Comparison of ENCODE assay signal across 11 cellular contexts in genomic region chr2:53784431-53784830, GRCh38. TPM values are rescaled to one million over a fixed set of nuclear protein-coding genes. Genes with fewer than 3 reads are reported as not detected.
DNase-seq lines count a peak whose midpoint lies in the region; ATAC-seq and TF ChIP-seq lines count a peak whose summit lies in the region.
"Had no signal": no experiment of that assay in that cellular context is flagged by ENCODE, and none has a peak within 500 bp of the region (broad histone marks: within the 10 kb centered on the region; RNA-seq: fewer than 3 reads in every experiment).

No MANE protein-coding gene starts in this region.

- ATAC-seq in HG03139 (IDR thresholded peaks at IDR 0.05; ENCODE audit: unreplicated experiment), result no peak
- ATAC-seq: heart left ventricle had no signal

- in situ Hi-C loops in mammary epithelial cell (cut with MboI; ENCODE audit: low sequenced_read_pairs in 2 of 2), result no loop called here

- H3K9ac ChIP-seq in KMS-11 (no peak overlapping the region; the same call in 1 of the 2 replicates), mammary epithelial cell (ENCODE audit: insufficient read depth, low read length) (no peak overlapping the region), neural cell (ENCODE audit: low read length) (no peak overlapping the region)

- no peaks in the 10 kb centered on the region for H3K9me2 ChIP-seq in neural cell (ENCODE audit: insufficient read depth, low read length)

- intact Hi-C loops in mammary epithelial cell (cut with micrococcal nuclease), result loop anchor here (10.0 kb wide), 2 partner anchors 260 to 300 kb away; no protein-coding TSS in a partner anchor

- BruUV-seq in mammary epithelial cell (replicated peaks; lab: Mats Ljungman, UMichigan), result no TSS peak

- H3K79me2 ChIP-seq in KMS-11 (ENCODE audit: insufficient read depth, low read depth) (peaks cover 89% of the 10 kb centered on the region), mammary epithelial cell (ENCODE audit: insufficient read depth, low read length) (peaks cover 97% of the 10 kb centered on the region), neural cell (replicated peaks; ENCODE audit: insufficient read depth, low read length) (peaks cover 82% of the 10 kb centered on the region)

- H3K4me1 ChIP-seq in KMS-11 (ENCODE audit: low read depth, poor library complexity, severe bottlenecking) (peaks cover 58% of the 10 kb centered on the region), mammary epithelial cell (ENCODE audit: insufficient read depth, low read length) (peaks cover 21% of the 10 kb centered on the region)

- TF ChIP-seq CTCF in KMS-11 (conservative IDR thresholded peaks at IDR 0.05; ENCODE audit: low read depth, low read length) (no peak), mammary epithelial cell (conservative IDR thresholded peaks at IDR 0.05 in 1 of 2, IDR thresholded peaks at IDR 0.05 in 1 of 2; ENCODE audit: extremely low read depth in 1 of 2, insufficient read depth in 1 of 2, low read depth in 1 of 2, low read length in 2 of 2) (no peak), neural cell (IDR thresholded peaks at IDR 0.05; ENCODE audit: poor library complexity, severe bottlenecking) (no peak)

- H3K27me3 ChIP-seq in KMS-11 (ENCODE audit: insufficient read depth, low read depth) (no peaks in the 10 kb centered on the region), mammary epithelial cell (ENCODE audit: insufficient read depth, low read length) (no peaks in the 10 kb centered on the region), neural cell (ENCODE audit: insufficient read depth, low read depth, low read length) (no peaks in the 10 kb centered on the region)
- H3K27me3 ChIP-seq: heart left ventricle had no signal

- H3K36me3 ChIP-seq in KMS-11 (ENCODE audit: insufficient read depth) (no peaks in the 10 kb centered on the region), mammary epithelial cell (ENCODE audit: insufficient read depth, low read length) (no peaks in the 10 kb centered on the region), neural cell (ENCODE audit: insufficient read depth, low read length) (no peaks in the 10 kb centered on the region)

- H3K4me2 ChIP-seq in KMS-11 (peak overlapping the region; percentile 84), mammary epithelial cell (ENCODE audit: insufficient read depth, low read depth, low read length) (peak overlapping the region; percentile 77), neural cell (ENCODE audit: low read length) (peak overlapping the region; percentile 1)

- CTCF ChIA-PET in mammary epithelial cell (lab: Charles Lee; ENCODE audit: low non-redundant PET), result interaction anchor here (0.7 kb wide), 1 partner anchor 564 kb away, joined by 3 read pairs; no protein-coding TSS in a partner anchor

- H3K4me3 ChIP-seq in KMS-11 (IDR thresholded peaks at IDR 0.05; ENCODE audit: insufficient read depth, low read depth, low read length), result no peak overlapping the region
- H3K4me3 ChIP-seq in mammary epithelial cell (replicated peaks in 1 of 3; ENCODE audit: insufficient read depth in 1 of 3, low read depth in 2 of 3, low read length in 3 of 3), result peak overlapping the region in 1 of 3 experiments; percentile 8
- peak overlapping the region; percentile 76 for H3K4me3 ChIP-seq in neural cell (ENCODE audit: low read length)

- H3K9me3 ChIP-seq in mammary epithelial cell (replicated peaks; ENCODE audit: insufficient read depth, low read length) (no peaks in the 10 kb centered on the region), neural cell (ENCODE audit: low read length) (no peaks in the 10 kb centered on the region)
- H3K9me3 ChIP-seq: heart left ventricle had no signal

- H3K27ac ChIP-seq in KMS-11, result peak overlapping the region; percentile 62
- no peak overlapping the region for H3K27ac ChIP-seq in mammary epithelial cell (ENCODE audit: insufficient read depth, low read depth, low read length)
- H3K27ac ChIP-seq in neural cell (ENCODE audit: low read length), result no peak overlapping the region
- H3K27ac ChIP-seq: heart left ventricle had no signal

- dilution Hi-C loops in mammary epithelial cell (cut with HindIII; ENCODE audit: low sequenced_read_pairs), result no loop called here

- no peaks in the 10 kb centered on the region for H3F3A ChIP-seq in neural cell (ENCODE audit: insufficient read depth, low read length, poor library complexity, severe bottlenecking)

- peak; percentile 37 for DNase-seq in EH (ENCODE audit: low read depth)
- DNase-seq in mammary epithelial cell, result peak; percentile 34
- DNase-seq in COLO668 (lab: John Stamatoyannopoulos, UW; ENCODE audit: unreplicated experiment), result no peak
- DNase-seq in NCI-H345 treated with DMSO at 0.1 percent for 48 hours (lab: John Stamatoyannopoulos, UW; ENCODE audit: unreplicated experiment), result no peak
- DNase-seq: cortex of kidney, GDM1, heart left ventricle, SIG-M5 had no signal

- H2AFZ ChIP-seq in KMS-11 (ENCODE audit: low read depth), result no peak overlapping the region
- peak overlapping the region; percentile 18 for H2AFZ ChIP-seq in mammary epithelial cell (ENCODE audit: low read depth, low read length)
- no peak overlapping the region for H2AFZ ChIP-seq in neural cell (ENCODE audit: low read depth, low read length)

- TF ChIP-seq RAD21 in neural cell (conservative IDR thresholded peaks at IDR 0.05), result no peak

- H4K20me1 ChIP-seq in KMS-11 (ENCODE audit: insufficient read depth) (no peaks in the 10 kb centered on the region), mammary epithelial cell (ENCODE audit: insufficient read depth, low read length) (no peaks in the 10 kb centered on the region), neural cell (ENCODE audit: insufficient read depth) (no peaks in the 10 kb centered on the region)

- no peak for TF ChIP-seq EP300 in neural cell (conservative IDR thresholded peaks at IDR 0.05; ENCODE audit: poor library complexity, severe bottlenecking)

TF ChIP-seq in neural cell, 6 proteins besides CTCF, POLR2A, EP300 and RAD21:
- no peak for TF ChIP-seq REST (IDR thresholded peaks at IDR 0.05; ENCODE audit: borderline replicate concordance)
- no peak for TF ChIP-seq EZH2 (IDR thresholded peaks at IDR 0.05; ENCODE audit: borderline replicate concordance, insufficient read depth, low read length, poor library complexity, severe bottlenecking)
- no peak for TF ChIP-seq MXI1 (conservative IDR thresholded peaks at IDR 0.05; ENCODE audit: poor library complexity, severe bottlenecking)
- no peak for TF ChIP-seq SMC3 (conservative IDR thresholded peaks at IDR 0.05; ENCODE audit: poor library complexity)
- no peak for TF ChIP-seq TAF1 (IDR thresholded peaks at IDR 0.05; ENCODE audit: low read depth)
- no peak for TF ChIP-seq POLR2AphosphoS5 (IDR thresholded peaks at IDR 0.05)

RNA-seq across cellular contexts. Expression of gene ASB3, which starts 2.3 kb away (rescaled TPM):
- total RNA-seq in mammary epithelial cell, result 10 to 100 TPM; 18.2 to 22.0 TPM
- polyA plus RNA-seq in mammary epithelial cell (10.4 TPM), neural cell (54.3 and 60.4 TPM in 2 replicates)
- polyA minus RNA-seq in mammary epithelial cell (13.2 TPM), neural cell (112 and 114 TPM in 2 replicates)

RNA-seq across cellular contexts. Expression of gene ERLEC1, which starts 2.4 kb away (rescaled TPM):
- total RNA-seq in mammary epithelial cell, result 10 to 100 TPM; 34.2 to 53.7 TPM
- 23.5 TPM for polyA plus RNA-seq in mammary epithelial cell
- 13.5 TPM for polyA minus RNA-seq in mammary epithelial cell
- 88.6 and 89.6 TPM in 2 replicates for polyA plus RNA-seq in neural cell
- polyA minus RNA-seq in neural cell, result 91.9 and 101 TPM in 2 replicates

RNA-seq across cellular contexts. Expression of gene CHAC2, which starts 16.8 kb away (rescaled TPM):
- total RNA-seq in mammary epithelial cell, result 10 to 100 TPM in 1 of 2 donors, 1 to 10 TPM in 1; 6.8 to 11.2 TPM
- polyA plus RNA-seq in mammary epithelial cell (9.2 TPM), neural cell (6.3 and 7.7 TPM in 2 replicates)
- polyA minus RNA-seq in mammary epithelial cell (4.5 TPM), neural cell (5.1 and 7.4 TPM in 2 replicates)

Comparison
In these comparisons a context has a peak if more than half of its experiments do, and no peak if none do; other contexts are left out.
1. DNase-seq: peak in EH (single experiment) and mammary epithelial cell (single experiment); none in COLO668 (single experiment) and NCI-H345 treated with DMSO at 0.1 percent for 48 hours (single experiment).
2. H3K4me2 ChIP-seq: peak in every context shown above with its lines; median percentile 84 in KMS-11; 77 in mammary epithelial cell; 1 in neural cell.